In the genomic region with DNA sequence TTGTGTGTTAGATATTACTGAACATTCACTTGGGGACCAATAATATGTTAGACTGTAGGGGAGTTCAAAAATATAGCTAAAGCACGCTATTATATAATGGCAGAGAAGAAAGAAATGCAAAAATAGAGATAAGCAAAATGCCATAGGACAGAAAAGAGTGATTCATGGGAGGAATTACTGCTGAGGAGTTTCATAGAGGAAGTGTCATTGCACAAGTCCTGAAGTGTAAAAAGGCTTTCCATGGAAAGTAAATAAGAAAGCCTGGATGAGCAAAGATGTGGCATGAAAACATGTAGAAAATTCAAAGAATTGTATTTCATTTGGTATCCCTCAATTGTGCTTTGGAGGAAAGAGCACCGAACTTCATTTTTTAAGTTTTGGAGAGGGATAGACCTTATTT, we compare ENCODE assay signal across 19 cellular contexts. TPM values are rescaled to one million over a fixed set of nuclear protein-coding genes. Genes with fewer than 3 reads are reported as not detected.
DNase-seq lines count a peak whose midpoint lies in the region; ATAC-seq, FAIRE-seq and TF ChIP-seq lines count a peak whose summit lies in the region.
"Had no signal": no experiment of that assay in that cellular context is flagged by ENCODE, and none has a peak within 500 bp of the region (broad histone marks: within the 10 kb centered on the region; RNA-seq: fewer than 3 reads in every experiment).

No MANE protein-coding gene starts in this region.

- H3K23ac ChIP-seq in mesenchymal stem cell (ENCODE audit: low read length in 2 of 2), result no peak overlapping the region

- H3K36me3 ChIP-seq in GM23248 (ENCODE audit: low read depth), result no peaks in the 10 kb centered on the region
- peaks cover 9 to 26% of the 10 kb centered on the region in 2 experiments for H3K36me3 ChIP-seq in mesenchymal stem cell (ENCODE audit: control insufficient read depth in 1 of 2, insufficient read depth in 2 of 2, low read depth in 1 of 2, low read length in 2 of 2)
- peaks cover 0 to 15% (median 0%) of the 10 kb centered on the region in 3 donors for H3K36me3 ChIP-seq in pancreas
- H3K36me3 ChIP-seq: brain microvascular endothelial cell had no signal

- FAIRE-seq in pancreas (lab: Jason Lieb, UNC), result no peak

- no peaks in the 10 kb centered on the region for H3K9me3 Mint-ChIP-seq in brain
- H3K9me3 Mint-ChIP-seq: activated naive CD4-positive, alpha-beta T cell treated with anti-CD3 and anti-CD28 coated beads, Interleukin-2, amount 50 U/mL, for 72 hours; activated T-cell treated with anti-CD3 and anti-CD28 coated beads, Interleukin-2, amount 50 U/mL, for 4 hours; natural killer cell treated with Interleukin-12 subunit alpha and Interleukin-12 subunit beta and Interleukin-15 and Interleukin-18, amount 100 ng/mL, for 72 hours; stimulated activated naive B cell treated with anti-CD40 and anti-IgM and Interleukin-4, amounts not matched to agents 10 μg/mL and 1 μg/mL and 100 μg/mL, for 72 hours; type B pancreatic cell had no signal

- H3F3A ChIP-seq in GM23248 (ENCODE audit: insufficient read depth), result peaks cover 11% of the 10 kb centered on the region; the same call in 1 of the 2 replicates

- H3K4me3 Mint-ChIP-seq in brain, result no peak overlapping the region
- H3K4me3 Mint-ChIP-seq: activated T-cell treated with anti-CD3 and anti-CD28 coated beads, Interleukin-2, amount 50 U/mL, for 4 hours; natural killer cell treated with Interleukin-12 subunit alpha and Interleukin-12 subunit beta and Interleukin-15 and Interleukin-18, amount 100 ng/mL, for 72 hours; stimulated activated naive B cell treated with anti-CD40 and anti-IgM and Interleukin-4, amounts not matched to agents 10 μg/mL and 1 μg/mL and 100 μg/mL, for 72 hours; type B pancreatic cell had no signal

- TF ChIP-seq CTCF in brain (conservative IDR thresholded peaks at IDR 0.05) (no peak), pancreas (IDR thresholded peaks at IDR 0.05) (no peak)

- H2BK5ac ChIP-seq in mesenchymal stem cell (ENCODE audit: low read depth, low read length, poor library complexity, severe bottlenecking), result no peak overlapping the region

- H2AFZ ChIP-seq in GM23248 (no peak overlapping the region), mesenchymal stem cell (ENCODE audit: low read depth, low read length) (no peak overlapping the region)

- H3K27ac ChIP-seq in GM23248 (no peak overlapping the region), mesenchymal stem cell (ENCODE audit: low read length, poor library complexity, severe bottlenecking) (no peak overlapping the region), pancreas (no peak overlapping the region)
- H3K27ac ChIP-seq: BLaER1, brain microvascular endothelial cell, SJCRH30 had no signal

- H3K9me2 ChIP-seq in GM23248 (ENCODE audit: insufficient read depth), result no peaks in the 10 kb centered on the region

- H3K4me1 ChIP-seq in GM23248 (ENCODE audit: insufficient read depth) (peaks cover 19% of the 10 kb centered on the region), mesenchymal stem cell (ENCODE audit: control insufficient read depth, insufficient read depth, low read depth, low read length) (no peaks in the 10 kb centered on the region), pancreas (peaks cover 0 to 4% (median 0%) of the 10 kb centered on the region in 3 donors)

- H3K4ac ChIP-seq in mesenchymal stem cell (ENCODE audit: low read depth in 1 of 2, low read length in 2 of 2), result no peak overlapping the region

- no peak overlapping the region for H2BK15ac ChIP-seq in mesenchymal stem cell (ENCODE audit: low read depth, poor library complexity, severe bottlenecking)

- peak; percentile 65 for DNase-seq in GM23248
- peak; percentile 78 for DNase-seq in MV-4-11 (lab: John Stamatoyannopoulos, UW)
- DNase-seq in mesenchymal stem cell, result peak; percentile 26
- DNase-seq in NCI-H526 treated with DMSO at 0.1 percent for 48 hours (lab: John Stamatoyannopoulos, UW), result no peak
- no peak for DNase-seq in NCI-H524 treated with DMSO at 0.1 percent for 48 hours (lab: John Stamatoyannopoulos, UW)
- no peak for DNase-seq in pancreas
- DNase-seq: activated CD4-positive, alpha-beta T cell treated with anti-CD3 and anti-CD28 coated beads, Interleukin-2, amount 50 U/mL, for 4 hours; activated T-cell treated with anti-CD3 and anti-CD28 coated beads, Interleukin-2, amount 50 U/mL, for 4 hours; brain microvascular endothelial cell; KG1; mesendoderm; SJCRH30; stimulated activated naive B cell treated with anti-CD40 and anti-IgM and Interleukin-4, amounts not matched to agents 10 μg/mL and 1 μg/mL and 100 μg/mL, for 72 hours had no signal

- H4K91ac ChIP-seq in mesenchymal stem cell (ENCODE audit: low read length), result no peak overlapping the region

- H3K9ac ChIP-seq in GM23248, result no peak overlapping the region
- peak overlapping the region; percentile 55 for H3K9ac ChIP-seq in mesenchymal stem cell (ENCODE audit: low read length)
- H3K9ac ChIP-seq: BLaER1 had no signal

- H3K79me2 ChIP-seq in GM23248 (ENCODE audit: insufficient read depth), result no peaks in the 10 kb centered on the region

- intact Hi-C loops in pancreas (cut with DNase I), result loop anchor here (5.0 to 10.0 kb wide), 2 partner anchors 93 to 95 kb away; no protein-coding TSS in a partner anchor

- H3K4me2 ChIP-seq in GM23248 (ENCODE audit: unreplicated experiment) (peak overlapping the region; percentile 1), mesenchymal stem cell (ENCODE audit: low read length, poor library complexity, severe bottlenecking) (no peak overlapping the region)
- H3K4me2 ChIP-seq: BLaER1 had no signal

- H3K36me3 Mint-ChIP-seq in brain, result no peaks in the 10 kb centered on the region
- H3K36me3 Mint-ChIP-seq: activated naive CD4-positive, alpha-beta T cell treated with anti-CD3 and anti-CD28 coated beads, Interleukin-2, amount 50 U/mL, for 72 hours had no signal

- H4K8ac ChIP-seq in mesenchymal stem cell (ENCODE audit: low read length), result no peak overlapping the region

- H2BK12ac ChIP-seq in mesenchymal stem cell (ENCODE audit: low read length in 2 of 2), result no peak overlapping the region

- no peak overlapping the region for H3K18ac ChIP-seq in mesenchymal stem cell (ENCODE audit: low read depth in 1 of 2, low read length in 2 of 2)

- 81 to 94% methylated on average over 2 of the region's 2 CpGs for WGBS in GM23248 (ENCODE audit: low coverage in 1 of 2, low lambda C conversion rate in 2 of 2, missing lambda C conversion rate in 2 of 2), 2 experiments
- 99% methylated on average over 2 of the region's 2 CpGs for WGBS in mesenchymal stem cell
- 89 to 90% methylated on average over 2 of the region's 2 CpGs for WGBS in pancreas, 2 donors

- no peak overlapping the region for H3K14ac ChIP-seq in mesenchymal stem cell (ENCODE audit: low read length in 2 of 2)

- peaks cover 25% of the 10 kb centered on the region for H3K4me1 Mint-ChIP-seq in brain

- no peak overlapping the region for H2BK120ac ChIP-seq in mesenchymal stem cell (ENCODE audit: low read depth, low read length)

- H3K27me3 ChIP-seq in GM23248 (replicated peaks; ENCODE audit: insufficient read depth) (no peaks in the 10 kb centered on the region), mesenchymal stem cell (ENCODE audit: control insufficient read depth in 1 of 2, insufficient read depth in 1 of 2, low read length in 2 of 2) (no peaks in the 10 kb centered on the region), pancreas (no peaks in the 10 kb centered on the region)
- H3K27me3 ChIP-seq: BLaER1, brain microvascular endothelial cell, SJCRH30 had no signal

- H3K4me3 ChIP-seq in GM23248, result no peak overlapping the region
- H3K4me3 ChIP-seq in mesenchymal stem cell (ENCODE audit: insufficient read depth in 1 of 2, low read depth in 1 of 2, low read length in 2 of 2), result no peak overlapping the region
- no peak overlapping the region for H3K4me3 ChIP-seq in pancreas
- H3K4me3 ChIP-seq: BLaER1, SJCRH30 had no signal

- H3K27me3 Mint-ChIP-seq in brain, result no peaks in the 10 kb centered on the region
- H3K27me3 Mint-ChIP-seq: natural killer cell treated with Interleukin-12 subunit alpha and Interleukin-12 subunit beta and Interleukin-15 and Interleukin-18, amount 100 ng/mL, for 72 hours; stimulated activated naive B cell treated with anti-CD40 and anti-IgM and Interleukin-4, amounts not matched to agents 10 μg/mL and 1 μg/mL and 100 μg/mL, for 72 hours; type B pancreatic cell had no signal

- no peak for ATAC-seq in pancreas
- ATAC-seq in HG03159 (IDR thresholded peaks at IDR 0.05; ENCODE audit: unreplicated experiment), result no peak
- ATAC-seq: activated naive CD4-positive, alpha-beta T cell treated with anti-CD3 and anti-CD28 coated beads, Interleukin-2, amount 50 U/mL, for 72 hours; activated T-cell treated with anti-CD3 and anti-CD28 coated beads, Interleukin-2, amount 50 U/mL, for 4 hours; natural killer cell treated with Interleukin-12 subunit alpha and Interleukin-12 subunit beta and Interleukin-15 and Interleukin-18, amount 100 ng/mL, for 72 hours; stimulated activated naive B cell treated with anti-CD40 and anti-IgM and Interleukin-4, amounts not matched to agents 10 μg/mL and 1 μg/mL and 100 μg/mL, for 72 hours had no signal

- no peaks in the 10 kb centered on the region for H3K9me3 ChIP-seq in GM23248 (ENCODE audit: low read depth)
- H3K9me3 ChIP-seq in mesenchymal stem cell (ENCODE audit: control insufficient read depth, low read length), result no peaks in the 10 kb centered on the region
- H3K9me3 ChIP-seq in pancreas, result no peaks in the 10 kb centered on the region
- H3K9me3 ChIP-seq: BLaER1, SJCRH30 had no signal

- in situ Hi-C loops in GM23248 (cut with MboI), result loop anchor here (10.0 kb wide), 1 partner anchor 175 kb away; no protein-coding TSS in a partner anchor

- H3K79me1 ChIP-seq in mesenchymal stem cell (replicated peaks; ENCODE audit: low read length, poor library complexity, severe bottlenecking), result peaks cover 20% of the 10 kb centered on the region

- H3K27ac Mint-ChIP-seq in brain, result peak overlapping the region in 3 of 5 experiments; percentile 3 to 71 (median 33)
- H3K27ac Mint-ChIP-seq: natural killer cell treated with Interleukin-12 subunit alpha and Interleukin-12 subunit beta and Interleukin-15 and Interleukin-18, amount 100 ng/mL, for 72 hours; stimulated activated naive B cell treated with anti-CD40 and anti-IgM and Interleukin-4, amounts not matched to agents 10 μg/mL and 1 μg/mL and 100 μg/mL, for 72 hours; type B pancreatic cell had no signal

- no peak overlapping the region for H2AK5ac ChIP-seq in mesenchymal stem cell (ENCODE audit: low read length, severe bottlenecking)

- H4K20me1 ChIP-seq in GM23248 (ENCODE audit: insufficient read depth), result no peaks in the 10 kb centered on the region

RNA-seq across cellular contexts. Expression of a gene that starts 14.5 kb away (rescaled TPM):
- total RNA-seq in GM23248 (2014; rRNA removed; shearing (Covaris generic)), result 23.8 and 31.1 TPM in 2 replicates
- 91.6 and 92.0 TPM in 2 replicates for polyA plus RNA-seq in GM23248 (2016; fragmentation: Nextera tagmentation; extraction: Ambion mirVana)
- polyA plus RNA-seq in brain (ENCODE audit: insufficient read depth, low read depth, low replicate concordance), result 211 TPM
- polyA plus RNA-seq in mesenchymal stem cell (2013, experiment 1 of 2), result 27.3 TPM
- 28.6 TPM for polyA plus RNA-seq in mesenchymal stem cell (2013, experiment 2 of 2)
- total RNA-seq in pancreas, result 10 to 100 TPM in 2 of 6 donors, 1 to 10 TPM in 4; 4.0 to 15.0 (median 9.3) TPM
- 10 to 100 TPM; 28.2 to 29.0 TPM for polyA plus RNA-seq in pancreas

RNA-seq across cellular contexts. Expression of a gene that starts 51.1 kb away (rescaled TPM):
- total RNA-seq in GM23248 (2014; rRNA removed; shearing (Covaris generic)), result 4.4 and 5.3 TPM in 2 replicates
- polyA plus RNA-seq in GM23248 (2016; fragmentation: Nextera tagmentation; extraction: Ambion mirVana) (6.1 and 9.8 TPM in 2 replicates), brain (ENCODE audit: insufficient read depth, low read depth, low replicate concordance) (20.8 TPM), pancreas (1 to 10 TPM; 2.3 to 4.6 TPM)
- 8.2 TPM for polyA plus RNA-seq in mesenchymal stem cell (2013, experiment 1 of 2)
- 9.6 TPM for polyA plus RNA-seq in mesenchymal stem cell (2013, experiment 2 of 2)
- 1 to 10 TPM; 2.8 to 7.5 (median 4.0) TPM for total RNA-seq in pancreas

Comparison
In these comparisons a context has a peak if more than half of its experiments do, and no peak if none do; other contexts are left out.
1. DNase-seq: peak in GM23248 (single experiment), MV-4-11 (single experiment) and mesenchymal stem cell (single experiment); none in NCI-H526 treated with DMSO at 0.1 percent for 48 hours (single experiment), NCI-H524 treated with DMSO at 0.1 percent for 48 hours (single experiment) and pancreas (0 of 6).